In genomic region chr3:153670577-153670976, GRCh38 we compare ENCODE assay signal across 21 cellular contexts.
"Had no signal": no experiment of that assay in that cellular context is flagged by ENCODE, and none has a peak within 500 bp of the region (broad histone marks: within the 10 kb centered on the region; RNA-seq: fewer than 3 reads in every experiment).

No MANE protein-coding gene starts in this region.

- H3K4me3 ChIP-seq: esophagus squamous epithelium, right atrium auricular region, spleen, thoracic aorta had no signal

- H3K27me3 ChIP-seq: esophagus squamous epithelium, right atrium auricular region, spleen had no signal

- DNase-seq: activated B cell treated with CpG ODN at 0.5 μM for 24 hours; activated CD8-positive, alpha-beta memory T cell treated with anti-CD3 and anti-CD28 coated beads, Interleukin-2, amount 10 ng/mL, durations not matched to agents 7 days and 5 days; activated CD8-positive, alpha-beta T cell treated with anti-CD3 and anti-CD28 coated beads, Interleukin-2, amount 10 ng/mL, durations not matched to agents 7 days and 5 days; activated naive CD8-positive, alpha-beta T cell treated with anti-CD3 and anti-CD28 coated beads, Interleukin-2, amount 50 U/mL, for 24 hours; activated T-cell treated with anti-CD3 and anti-CD28 coated beads, Interleukin-2, amount 50 U/mL, for 48 hours; anterior cingulate cortex; dermis blood vessel endothelial cell; effector CD8-positive, alpha-beta T cell; esophagus squamous epithelium; head of caudate nucleus; hippocampal formation; kidney; spleen; stimulated activated CD4-positive, alpha-beta T cell treated with anti-CD3 and anti-CD28 coated beads, Interleukin-4, amount 100 ng/mL, for 1 hour; stimulated activated naive CD8-positive, alpha-beta T cell treated with anti-CD3 and anti-CD28 coated beads, Interleukin-15, Interleukin-2, amounts not matched to agents 100 U/mL and 50 U/mL, for 24 hours; T-helper 2 cell; trophoblast cell had no signal

- H3K36me3 ChIP-seq: esophagus squamous epithelium, right atrium auricular region, spleen, thoracic aorta had no signal

- H3K4me1 ChIP-seq: esophagus squamous epithelium, right atrium auricular region, spleen had no signal

- H3K27ac ChIP-seq: epithelial cell of prostate, esophagus squamous epithelium, right atrium auricular region, spleen, thoracic aorta had no signal

- H3K9me3 ChIP-seq: esophagus squamous epithelium, right atrium auricular region, spleen, thoracic aorta had no signal

- ATAC-seq: activated CD8-positive, alpha-beta memory T cell treated with anti-CD3 and anti-CD28 coated beads, Interleukin-2, amount 10 ng/mL, durations not matched to agents 7 days and 5 days; activated CD8-positive, alpha-beta T cell treated with anti-CD3 and anti-CD28 coated beads, Interleukin-2, amount 10 ng/mL, durations not matched to agents 7 days and 5 days; activated naive CD8-positive, alpha-beta T cell treated with anti-CD3 and anti-CD28 coated beads, Interleukin-2, amount 50 U/mL, for 24 hours; natural killer cell treated with Interleukin-12 subunit alpha and Interleukin-12 subunit beta and Interleukin-15 and Interleukin-18, amount 100 ng/mL, for 72 hours; stimulated activated naive CD8-positive, alpha-beta T cell treated with anti-CD3 and anti-CD28 coated beads, Interleukin-15, Interleukin-2, amounts not matched to agents 100 U/mL and 50 U/mL, for 24 hours had no signal
